In genomic region chr11:6544921-6545850, GRCh38 we compare ENCODE assay signal across 1 cellular context.
TF ChIP-seq lines count a peak whose summit lies in the region.

No MANE protein-coding gene starts in this region.

TF ChIP-seq in SK-N-SH, 30 proteins besides CTCF, POLR2A, EP300 and RAD21 (continued from another document):
- TF ChIP-seq, protein P1, sequence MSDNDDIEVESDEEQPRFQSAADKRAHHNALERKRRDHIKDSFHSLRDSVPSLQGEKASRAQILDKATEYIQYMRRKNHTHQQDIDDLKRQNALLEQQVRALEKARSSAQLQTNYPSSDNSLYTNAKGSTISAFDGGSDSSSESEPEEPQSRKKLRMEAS (IDR thresholded peaks at IDR 0.05; ENCODE audit: low read depth) = no peak
- TF ChIP-seq TAF1 (IDR thresholded peaks at IDR 0.05; ENCODE audit: borderline replicate concordance, low read depth, low read length) (no peak), RCOR1 (IDR thresholded peaks at IDR 0.05; ENCODE audit: low read length) (no peak), IRF3 (IDR thresholded peaks at IDR 0.05; ENCODE audit: low read depth, low read length) (no peak), USF1 (IDR thresholded peaks at IDR 0.05; ENCODE audit: borderline replicate concordance, low read depth) (no peak), NFIC (IDR thresholded peaks at IDR 0.05; ENCODE audit: borderline replicate concordance) (no peak), MXI1 (IDR thresholded peaks at IDR 0.05; ENCODE audit: low read depth, low read length) (no peak), POLR2AphosphoS5 (IDR thresholded peaks at IDR 0.05; ENCODE audit: low read depth, low read length) (no peak), REST (IDR thresholded peaks at IDR 0.05; ENCODE audit: low read depth, low read length) (no peak), GATA2 (CRISPR knock-in tag; IDR thresholded peaks at IDR 0.05) (no peak)
